ENCODE assay signal across 14 cellular contexts in genomic region chr3:15009156-15009555, GRCh38. TPM values are rescaled to one million over a fixed set of nuclear protein-coding genes. Genes with fewer than 3 reads are reported as not detected.
DNase-seq lines count a peak whose midpoint lies in the region; ATAC-seq and TF ChIP-seq lines count a peak whose summit lies in the region.
"Had no signal": no experiment of that assay in that cellular context is flagged by ENCODE, and none has a peak within 500 bp of the region (broad histone marks: within the 10 kb centered on the region; RNA-seq: fewer than 3 reads in every experiment).

No MANE protein-coding gene starts in this region.

- H3K27ac ChIP-seq in suprapubic skin (no peak overlapping the region), left lung (no peak overlapping the region), vagina (no peak overlapping the region)
- H3K27ac ChIP-seq: BLaER1, GM23248 had no signal

- H3K36me3 ChIP-seq in suprapubic skin (peaks cover 59% of the 10 kb centered on the region), left lung (peaks cover 0 to 61% of the 10 kb centered on the region in 2 donors), vagina (peaks cover 0 to 38% of the 10 kb centered on the region in 2 donors)

- no peak overlapping the region for H3K4me3 Mint-ChIP-seq in T-helper 17 cell
- H3K4me3 Mint-ChIP-seq: CD8-positive, alpha-beta memory T cell had no signal

- H3K4me1 ChIP-seq in suprapubic skin (no peaks in the 10 kb centered on the region), left lung (peaks cover 0 to 3% of the 10 kb centered on the region in 2 donors), vagina (no peaks in the 10 kb centered on the region)
- H3K4me1 ChIP-seq: BLaER1 had no signal

- H3K36me3 Mint-ChIP-seq in T-helper 17 cell (ENCODE audit: low read depth) = peaks cover 9% of the 10 kb centered on the region

- H3K27me3 ChIP-seq in suprapubic skin (no peaks in the 10 kb centered on the region), left lung (no peaks in the 10 kb centered on the region), vagina (no peaks in the 10 kb centered on the region)
- H3K27me3 ChIP-seq: BLaER1 had no signal

- TF ChIP-seq CTCF in suprapubic skin (IDR thresholded peaks at IDR 0.05) (no peak), left lung (IDR thresholded peaks at IDR 0.05) (no peak), vagina (IDR thresholded peaks at IDR 0.05) (no peak)

- DNase-seq in Caki2 (ENCODE audit: low read depth) (peak; percentile 13), T-helper 17 cell (no peak), iris pigment epithelial cell (ENCODE audit: low read depth) (peak; percentile 21), suprapubic skin (ENCODE audit: low spot score in 2 of 2) (no peak), left lung (no peak), vagina (ENCODE audit: extremely low spot score in 2 of 2) (no peak), HuH-7.5 (ENCODE audit: low spot score) (no peak)
- DNase-seq: AML-193; Caco-2; CD8-positive, alpha-beta memory T cell; DMS79; GM23248 had no signal

- no peaks in the 10 kb centered on the region for H3K27me3 Mint-ChIP-seq in T-helper 17 cell
- H3K27me3 Mint-ChIP-seq: CD8-positive, alpha-beta memory T cell had no signal

- no peak for TF ChIP-seq EP300 in suprapubic skin (IDR thresholded peaks at IDR 0.05)

- intact Hi-C loops in left lung (cut with DNase I) = no loop called here
- intact Hi-C loops in vagina (cut with DNase I) = no loop called here

- H3K9me3 ChIP-seq in T-helper 17 cell (ENCODE audit: control insufficient read depth, low read length, poor library complexity, severe bottlenecking) (no peaks in the 10 kb centered on the region), suprapubic skin (no peaks in the 10 kb centered on the region), left lung (no peaks in the 10 kb centered on the region), vagina (no peaks in the 10 kb centered on the region)
- H3K9me3 ChIP-seq: Caco-2 had no signal

- in situ Hi-C loops in Caki2 (cut with HindIII; ENCODE audit: low pct_unique_long_range_greater_than_20kb, low sequenced_read_pairs) = no loop called here

- peaks cover 6% of the 10 kb centered on the region for H3K4me1 Mint-ChIP-seq in T-helper 17 cell

- peak overlapping the region; percentile 9 for H3K27ac Mint-ChIP-seq in T-helper 17 cell

- 95% methylated on average over 5 of the region's 5 CpGs for WGBS in suprapubic skin

- no peak for ATAC-seq in T-helper 17 cell
- no peak for ATAC-seq in left lung
- ATAC-seq: GM12878 had no signal

- TF ChIP-seq POLR2A in suprapubic skin (IDR thresholded peaks at IDR 0.05) (no peak), vagina (IDR thresholded peaks at IDR 0.05) (no peak)

- H3K4me3 ChIP-seq in suprapubic skin (no peak overlapping the region), left lung (no peak overlapping the region), vagina (no peak overlapping the region)
- H3K4me3 ChIP-seq: BLaER1, GM12878, GM23248 had no signal

RNA-seq across cellular contexts. Expression of gene MRPS25, which starts 56.0 kb away (rescaled TPM):
- 14.2 and 17.9 TPM in 2 replicates for total RNA-seq in Caki2 (2014; rRNA removed; shearing (Covaris generic); ENCODE audit: low replicate concordance)
- 10 to 100 TPM; 47.4 to 50.5 TPM for total RNA-seq in T-helper 17 cell
- 10 to 100 TPM; 22.3 to 46.8 (median 29.2) TPM for total RNA-seq in suprapubic skin
- 10 to 100 TPM; 62.4 to 70.2 TPM for total RNA-seq in left lung
- 27.0 TPM for total RNA-seq in vagina

Comparison
In these comparisons a context has a peak if more than half of its experiments do, and no peak if none do; other contexts are left out.
1. DNase-seq: peak in Caki2 (single experiment) and iris pigment epithelial cell (single experiment); none in T-helper 17 cell (0 of 3), suprapubic skin (0 of 2), left lung (0 of 2), vagina (0 of 2) and HuH-7.5 (single experiment).